Comparison of ENCODE assay signal across 11 cellular contexts in genomic region chr10:71222541-71223364, GRCh38. TPM values are rescaled to one million over a fixed set of nuclear protein-coding genes. Genes with fewer than 3 reads are reported as not detected.
DNase-seq lines count a peak whose midpoint lies in the region; ATAC-seq and TF ChIP-seq lines count a peak whose summit lies in the region.
"Had no signal": no experiment of that assay in that cellular context is flagged by ENCODE, and none has a peak within 500 bp of the region (broad histone marks: within the 10 kb centered on the region; RNA-seq: fewer than 3 reads in every experiment).

No MANE protein-coding gene starts in this region.

- H3F3A ChIP-seq in GM23338 (replicated peaks; ENCODE audit: low read depth) = no peaks in the 10 kb centered on the region

- no peak overlapping the region for H2BK5ac ChIP-seq in mesenchymal stem cell (ENCODE audit: low read depth, low read length, poor library complexity, severe bottlenecking)

- H3K4me1 ChIP-seq in GM23338 (ENCODE audit: insufficient read depth) (peaks cover 36% of the 10 kb centered on the region), ascending aorta (peaks cover 0 to 7% of the 10 kb centered on the region in 2 donors), mesenchymal stem cell (ENCODE audit: control insufficient read depth, insufficient read depth, low read depth, low read length) (peaks cover 6% of the 10 kb centered on the region)

- no peaks in the 10 kb centered on the region for H3K9me3 ChIP-seq in ascending aorta
- no peaks in the 10 kb centered on the region for H3K9me3 ChIP-seq in mesenchymal stem cell (ENCODE audit: control insufficient read depth, low read length)

- peak overlapping the region; percentile 45 for H3K27ac Mint-ChIP-seq in GM23338
- no peak overlapping the region for H3K27ac Mint-ChIP-seq in activated T-cell treated with anti-CD3 and anti-CD28 coated beads, Interleukin-2, amount 50 U/mL, for 72 hours
- H3K27ac Mint-ChIP-seq: CD4-positive, CD25-positive, alpha-beta regulatory T cell had no signal

- peak overlapping the region; percentile 16 for H4K91ac ChIP-seq in mesenchymal stem cell (ENCODE audit: low read length)

- peaks cover 13% of the 10 kb centered on the region for H3K27me3 Mint-ChIP-seq in GM23338 (ENCODE audit: insufficient read depth, low read depth, poor library complexity)
- peaks cover 11% of the 10 kb centered on the region for H3K27me3 Mint-ChIP-seq in activated T-cell treated with anti-CD3 and anti-CD28 coated beads, Interleukin-2, amount 50 U/mL, for 72 hours (ENCODE audit: low read depth)

- H2AK5ac ChIP-seq in mesenchymal stem cell (ENCODE audit: low read length, severe bottlenecking) = no peak overlapping the region

- H2AFZ ChIP-seq in GM23338 = no peak overlapping the region
- H2AFZ ChIP-seq in mesenchymal stem cell (ENCODE audit: low read depth, low read length) = no peak overlapping the region

- H3K4me3 Mint-ChIP-seq in GM23338 = no peak overlapping the region; the same call in 2 of the 3 replicates
- no peak overlapping the region for H3K4me3 Mint-ChIP-seq in activated T-cell treated with anti-CD3 and anti-CD28 coated beads, Interleukin-2, amount 50 U/mL, for 72 hours
- H3K4me3 Mint-ChIP-seq: CD4-positive, CD25-positive, alpha-beta regulatory T cell had no signal

- WGBS in mesenchymal stem cell = 72% methylated on average over 11 of the region's 11 CpGs

- no peak overlapping the region for H3K27ac ChIP-seq in GM23338 (ENCODE audit: low read depth)
- H3K27ac ChIP-seq in ascending aorta = peak overlapping the region in 1 of 2 donors; percentile 7
- no peak overlapping the region for H3K27ac ChIP-seq in mesenchymal stem cell (ENCODE audit: low read length, poor library complexity, severe bottlenecking)

- peaks cover 16% of the 10 kb centered on the region; the same call in 1 of the 2 replicates for H4K20me1 ChIP-seq in GM23338 (replicated peaks; ENCODE audit: insufficient read depth)

- H3K9ac ChIP-seq in mesenchymal stem cell (ENCODE audit: low read length) = no peak overlapping the region

- H3K36me3 ChIP-seq in GM23338 (ENCODE audit: insufficient read depth) = no peaks in the 10 kb centered on the region
- no peaks in the 10 kb centered on the region for H3K36me3 ChIP-seq in ascending aorta
- no peaks in the 10 kb centered on the region for H3K36me3 ChIP-seq in mesenchymal stem cell (ENCODE audit: control insufficient read depth in 1 of 2, insufficient read depth in 2 of 2, low read depth in 1 of 2, low read length in 2 of 2)

- intact Hi-C loops in ascending aorta (cut with DNase I) = no loop called here

- H3K4me1 Mint-ChIP-seq in GM23338 = peaks cover 52% of the 10 kb centered on the region
- H3K4me1 Mint-ChIP-seq in activated T-cell treated with anti-CD3 and anti-CD28 coated beads, Interleukin-2, amount 50 U/mL, for 72 hours (ENCODE audit: low read depth) = peaks cover 2% of the 10 kb centered on the region

- H2BK12ac ChIP-seq in mesenchymal stem cell (ENCODE audit: low read length in 2 of 2) = peak overlapping the region; percentile 49 to 61

- peak overlapping the region; percentile 35 for H4K8ac ChIP-seq in mesenchymal stem cell (ENCODE audit: low read length)

- H3K4ac ChIP-seq in mesenchymal stem cell (ENCODE audit: low read depth in 1 of 2, low read length in 2 of 2) = peak overlapping the region in 1 of 2 experiments; percentile 59

- no peaks in the 10 kb centered on the region for H3K9me3 Mint-ChIP-seq in GM23338
- no peaks in the 10 kb centered on the region for H3K9me3 Mint-ChIP-seq in activated T-cell treated with anti-CD3 and anti-CD28 coated beads, Interleukin-2, amount 50 U/mL, for 72 hours

- peak overlapping the region; percentile 39 to 57 for H3K14ac ChIP-seq in mesenchymal stem cell (ENCODE audit: low read length in 2 of 2)

- H3K27me3 ChIP-seq in GM23338 (ENCODE audit: insufficient read depth) = no peaks in the 10 kb centered on the region
- H3K27me3 ChIP-seq in ascending aorta = no peaks in the 10 kb centered on the region
- peaks cover 0 to 69% of the 10 kb centered on the region in 2 experiments for H3K27me3 ChIP-seq in mesenchymal stem cell (ENCODE audit: control insufficient read depth in 1 of 2, insufficient read depth in 1 of 2, low read length in 2 of 2)

- H3K79me1 ChIP-seq in mesenchymal stem cell (replicated peaks; ENCODE audit: low read length, poor library complexity, severe bottlenecking) = no peaks in the 10 kb centered on the region

- peak overlapping the region; percentile 84 for H2BK15ac ChIP-seq in mesenchymal stem cell (ENCODE audit: low read depth, poor library complexity, severe bottlenecking)

- H3K23ac ChIP-seq in mesenchymal stem cell (ENCODE audit: low read length in 2 of 2) = no peak overlapping the region

- no peaks in the 10 kb centered on the region for H3K9me2 ChIP-seq in GM23338 (ENCODE audit: insufficient read depth)

- H3K4me2 ChIP-seq in GM23338 (peak overlapping the region; percentile 55; the same call in 1 of the 2 replicates), mesenchymal stem cell (ENCODE audit: low read length, poor library complexity, severe bottlenecking) (no peak overlapping the region)

- peak; percentile 64 for DNase-seq in AG08395 (ENCODE audit: low spot score)
- DNase-seq in GM23338 (ENCODE audit: low spot score) = peak; percentile 74
- DNase-seq in ascending aorta (ENCODE audit: low spot score in 2 of 2) = peak; percentile 6 to 58
- DNase-seq in mesenchymal stem cell = peak; percentile 47
- DNase-seq in activated CD4-positive, alpha-beta T cell treated with anti-CD3 and anti-CD28 coated beads for 4 hours = no peak
- no peak for DNase-seq in activated T-cell treated with anti-CD3 and anti-CD28 coated beads, Interleukin-2, amount 50 U/mL, for 72 hours
- DNase-seq in SW 1271 (lab: John Stamatoyannopoulos, UW) = no peak
- DNase-seq: CD4-positive, CD25-positive, alpha-beta regulatory T cell; NCI-H146; stimulated activated CD4-positive, alpha-beta T cell treated with anti-CD3 and anti-CD28 coated beads, Interleukin-15, amount 100 ng/mL, for 24 hours had no signal

- ATAC-seq in GM23338 (peak; percentile 77), HG03457 (IDR thresholded peaks at IDR 0.05; ENCODE audit: unreplicated experiment) (no peak)
- ATAC-seq in activated T-cell treated with anti-CD3 and anti-CD28 coated beads, Interleukin-2, amount 50 U/mL, for 72 hours (replicated peaks in 1 of 2) = no peak

- TF ChIP-seq CTCF in GM23338 (conservative IDR thresholded peaks at IDR 0.05; ENCODE audit: low read depth in 2 of 2) = peak; percentile 27 to 29; a peak in 3 of 4 replicates
- no peak for TF ChIP-seq CTCF in ascending aorta (IDR thresholded peaks at IDR 0.05)

- peaks cover 73% of the 10 kb centered on the region for H3K79me2 ChIP-seq in GM23338 (replicated peaks; ENCODE audit: insufficient read depth)

- H2BK120ac ChIP-seq in mesenchymal stem cell (ENCODE audit: low read depth, low read length) = no peak overlapping the region

- H3K4me3 ChIP-seq in GM23338 (no peak overlapping the region), ascending aorta (no peak overlapping the region), mesenchymal stem cell (ENCODE audit: insufficient read depth in 1 of 2, low read depth in 1 of 2, low read length in 2 of 2) (no peak overlapping the region)

- H3K18ac ChIP-seq in mesenchymal stem cell (ENCODE audit: low read depth in 1 of 2, low read length in 2 of 2) = peak overlapping the region; percentile 22 to 69

- H3K36me3 Mint-ChIP-seq in GM23338 (ENCODE audit: low read depth) = peaks cover 11% of the 10 kb centered on the region; the same call in 1 of the 3 replicates
- no peaks in the 10 kb centered on the region for H3K36me3 Mint-ChIP-seq in activated T-cell treated with anti-CD3 and anti-CD28 coated beads, Interleukin-2, amount 50 U/mL, for 72 hours (ENCODE audit: insufficient read depth in 2 of 2)
- H3K36me3 Mint-ChIP-seq: CD4-positive, CD25-positive, alpha-beta regulatory T cell had no signal

TF ChIP-seq in GM23338, 12 proteins besides CTCF, POLR2A, EP300 and RAD21 (continues in another document):
- TF ChIP-seq EZH2phosphoT487 (IDR thresholded peaks at IDR 0.05; ENCODE audit: unreplicated experiment) = no peak
- TF ChIP-seq CREB1 (CRISPR knock-in tag; IDR thresholded peaks at IDR 0.05; ENCODE audit: low read depth) = no peak
- TF ChIP-seq ZNF114 (CRISPR knock-in tag; IDR thresholded peaks at IDR 0.05) = no peak
- no peak for TF ChIP-seq STAT1 (IDR thresholded peaks at IDR 0.05; ENCODE audit: unreplicated experiment)
- no peak for TF ChIP-seq POLR2AphosphoS5 (IDR thresholded peaks at IDR 0.05; ENCODE audit: low read depth)
- no peak for TF ChIP-seq JUNB (IDR thresholded peaks at IDR 0.05; ENCODE audit: unreplicated experiment)
- TF ChIP-seq, protein P1, sequence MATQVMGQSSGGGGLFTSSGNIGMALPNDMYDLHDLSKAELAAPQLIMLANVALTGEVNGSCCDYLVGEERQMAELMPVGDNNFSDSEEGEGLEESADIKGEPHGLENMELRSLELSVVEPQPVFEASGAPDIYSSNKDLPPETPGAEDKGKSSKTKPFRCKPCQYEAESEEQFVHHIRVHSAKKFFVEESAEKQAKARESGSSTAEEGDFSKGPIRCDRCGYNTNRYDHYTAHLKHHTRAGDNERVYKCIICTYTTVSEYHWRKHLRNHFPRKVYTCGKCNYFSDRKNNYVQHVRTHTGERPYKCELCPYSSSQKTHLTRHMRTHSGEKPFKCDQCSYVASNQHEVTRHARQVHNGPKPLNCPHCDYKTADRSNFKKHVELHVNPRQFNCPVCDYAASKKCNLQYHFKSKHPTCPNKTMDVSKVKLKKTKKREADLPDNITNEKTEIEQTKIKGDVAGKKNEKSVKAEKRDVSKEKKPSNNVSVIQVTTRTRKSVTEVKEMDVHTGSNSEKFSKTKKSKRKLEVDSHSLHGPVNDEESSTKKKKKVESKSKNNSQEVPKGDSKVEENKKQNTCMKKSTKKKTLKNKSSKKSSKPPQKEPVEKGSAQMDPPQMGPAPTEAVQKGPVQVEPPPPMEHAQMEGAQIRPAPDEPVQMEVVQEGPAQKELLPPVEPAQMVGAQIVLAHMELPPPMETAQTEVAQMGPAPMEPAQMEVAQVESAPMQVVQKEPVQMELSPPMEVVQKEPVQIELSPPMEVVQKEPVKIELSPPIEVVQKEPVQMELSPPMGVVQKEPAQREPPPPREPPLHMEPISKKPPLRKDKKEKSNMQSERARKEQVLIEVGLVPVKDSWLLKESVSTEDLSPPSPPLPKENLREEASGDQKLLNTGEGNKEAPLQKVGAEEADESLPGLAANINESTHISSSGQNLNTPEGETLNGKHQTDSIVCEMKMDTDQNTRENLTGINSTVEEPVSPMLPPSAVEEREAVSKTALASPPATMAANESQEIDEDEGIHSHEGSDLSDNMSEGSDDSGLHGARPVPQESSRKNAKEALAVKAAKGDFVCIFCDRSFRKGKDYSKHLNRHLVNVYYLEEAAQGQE (IDR thresholded peaks at IDR 0.05; ENCODE audit: unreplicated experiment) = no peak
- TF ChIP-seq NANOG (IDR thresholded peaks at IDR 0.05; ENCODE audit: borderline replicate concordance) = no peak

RNA-seq across cellular contexts. Expression of gene UNC5B, which starts 10.4 kb away (rescaled TPM):
- 25.2 and 31.2 TPM in 2 replicates for total RNA-seq in GM23338 (2014; rRNA removed; shearing (Covaris generic))
- 8.0 and 8.7 TPM in 2 replicates for polyA plus RNA-seq in GM23338 (2016; fragmentation: Nextera tagmentation; extraction: Ambion mirVana)
- total RNA-seq in ascending aorta = 42.4 TPM
- polyA plus RNA-seq in mesenchymal stem cell (2013, experiment 1 of 2) = 40.6 TPM
- 38.6 TPM for polyA plus RNA-seq in mesenchymal stem cell (2013, experiment 2 of 2)
- under 1 TPM; 0.05 to 0.12 TPM for total RNA-seq in activated T-cell treated with anti-CD3 and anti-CD28 coated beads, Interleukin-2, amount 50 U/mL, for 72 hours
- polyA plus RNA-seq: CD4-positive, CD25-positive, alpha-beta regulatory T cell had no signal

Comparison
In these comparisons a context has a peak if more than half of its experiments do, and no peak if none do; other contexts are left out.
1. DNase-seq: peak in AG08395 (single experiment), GM23338 (single experiment), ascending aorta (2 of 2) and mesenchymal stem cell (single experiment); none in activated CD4-positive, alpha-beta T cell treated with anti-CD3 and anti-CD28 coated beads for 4 hours (0 of 2), activated T-cell treated with anti-CD3 and anti-CD28 coated beads, Interleukin-2, amount 50 U/mL, for 72 hours (0 of 2) and SW 1271 (0 of 2).
2. CTCF ChIP-seq: peak in GM23338 (2 of 2); none in ascending aorta (0 of 3).
3. RNA of gene UNC5B, which starts 10.4 kb away (total RNA-seq): 42.4 TPM in ascending aorta (single experiment) and 25.2 to 31.2 TPM in GM23338; 0.05 to 0.12 TPM in activated T-cell treated with anti-CD3 and anti-CD28 coated beads, Interleukin-2, amount 50 U/mL, for 72 hours; every median in the first group is over 10 times any median in the second.